Comparison of ENCODE assay signal across 8 cellular contexts in the genomic region with DNA sequence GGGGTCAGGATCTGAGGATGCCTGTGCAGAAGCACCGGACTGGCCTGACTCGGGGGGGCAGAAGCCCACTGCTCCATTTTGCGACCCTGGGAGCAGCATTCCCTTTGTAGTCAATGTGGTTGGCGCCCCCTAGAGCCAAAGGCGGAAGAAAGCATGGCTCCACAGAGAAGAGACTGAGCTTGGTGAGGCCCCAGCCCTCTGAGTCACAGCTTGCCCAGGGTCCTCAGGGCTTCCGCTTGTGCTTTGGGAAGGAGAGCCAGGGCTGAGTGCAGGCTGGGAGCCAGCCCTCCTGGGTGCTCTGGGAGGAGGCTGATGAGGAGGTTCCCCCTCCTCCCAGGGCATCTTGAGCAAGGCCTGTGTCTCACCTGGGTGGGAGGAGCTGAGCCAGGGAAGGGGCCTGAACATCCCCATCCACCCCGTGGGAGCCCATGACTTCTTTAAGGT. TPM values are rescaled to one million over a fixed set of nuclear protein-coding genes. Genes with fewer than 3 reads are reported as not detected.
DNase-seq lines count a peak whose midpoint lies in the region; ATAC-seq and TF ChIP-seq lines count a peak whose summit lies in the region.

No MANE protein-coding gene starts in this region.

- DNase-seq in EH (ENCODE audit: low read depth) (peak; percentile 89), RKO (ENCODE audit: low spot score) (peak; percentile 77), right atrium auricular region (ENCODE audit: low spot score) (no peak), spleen (no peak)
- DNase-seq in activated naive CD4-positive, alpha-beta T cell treated with anti-CD3 and anti-CD28 coated beads, Interleukin-2, amount 50 U/mL, for 72 hours (ENCODE audit: low spot score in 2 of 2): peak; percentile 66 to 69

- no peaks in the 10 kb centered on the region for H3K9me3 Mint-ChIP-seq in activated naive CD4-positive, alpha-beta T cell treated with anti-CD3 and anti-CD28 coated beads, Interleukin-2, amount 50 U/mL, for 72 hours

- 18 to 28% (median 23%) methylated on average over 7 of the region's 7 CpGs for WGBS in spleen, 5 donors

- intact Hi-C loops in spleen (cut with DNase I; ENCODE audit: low total_unique reads): no loop called here

- TF ChIP-seq CTCF in right atrium auricular region (IDR thresholded peaks at IDR 0.05): peak; percentile 66 to 67
- peak; percentile 20 to 73 (median 60) for TF ChIP-seq CTCF in spleen (IDR thresholded peaks at IDR 0.05 in 8 of 11, conservative IDR thresholded peaks at IDR 0.05 in 3 of 11)

- TF ChIP-seq POLR2A in spleen (IDR thresholded peaks at IDR 0.05): no peak

- H3K9me3 ChIP-seq in right atrium auricular region (no peaks in the 10 kb centered on the region), spleen (no peaks in the 10 kb centered on the region)

- H3K27me3 ChIP-seq in right atrium auricular region (no peaks in the 10 kb centered on the region), spleen (replicated peaks in 1 of 7) (peaks cover 0 to 13% (median 0%) of the 10 kb centered on the region in 7 donors)

- no peaks in the 10 kb centered on the region for H3K36me3 Mint-ChIP-seq in activated naive CD4-positive, alpha-beta T cell treated with anti-CD3 and anti-CD28 coated beads, Interleukin-2, amount 50 U/mL, for 72 hours

- H3K27ac ChIP-seq in right atrium auricular region (no peak overlapping the region), spleen (peak overlapping the region in 3 of 8 donors; percentile 4 to 44 (median 27))

- ATAC-seq in HG02884 (IDR thresholded peaks at IDR 0.05; ENCODE audit: unreplicated experiment): peak; percentile 54
- ATAC-seq in activated naive CD4-positive, alpha-beta T cell treated with anti-CD3 and anti-CD28 coated beads, Interleukin-2, amount 50 U/mL, for 72 hours: peak; percentile 75 to 83
- ATAC-seq in HG02610 (IDR thresholded peaks at IDR 0.05; ENCODE audit: unreplicated experiment): no peak
- ATAC-seq in GM21737 (IDR thresholded peaks at IDR 0.05; ENCODE audit: unreplicated experiment): no peak

- H3K4me3 ChIP-seq in right atrium auricular region (no peak overlapping the region), spleen (no peak overlapping the region)

- H3K4me1 ChIP-seq in right atrium auricular region: peaks cover 0 to 4% of the 10 kb centered on the region in 2 donors
- peaks cover 4 to 42% (median 17%) of the 10 kb centered on the region in 6 donors for H3K4me1 ChIP-seq in spleen

- H3K27ac Mint-ChIP-seq in activated naive CD4-positive, alpha-beta T cell treated with anti-CD3 and anti-CD28 coated beads, Interleukin-2, amount 50 U/mL, for 72 hours: peak overlapping the region; percentile 60 to 84

- H3K36me3 ChIP-seq in right atrium auricular region (no peaks in the 10 kb centered on the region), spleen (no peaks in the 10 kb centered on the region)

RNA-seq across cellular contexts. Expression of gene AQP3, which starts 5.5 kb away (rescaled TPM):
- 10 to 100 TPM in 1 of 2 donors, 1 to 10 TPM in 1; 3.8 to 36.8 TPM for total RNA-seq in activated naive CD4-positive, alpha-beta T cell treated with anti-CD3 and anti-CD28 coated beads, Interleukin-2, amount 50 U/mL, for 72 hours
- total RNA-seq in right atrium auricular region (100 to 1,000 TPM in 1 of 2 donors, 10 to 100 TPM in 1; 14.3 to 116 TPM), spleen (100 to 1,000 TPM in 5 of 7 donors, 10 to 100 TPM in 2; 44.2 to 251 (median 126) TPM)
- 10 to 100 TPM in 1 of 3 donors, 1 to 10 TPM in 2; 5.0 to 51.4 (median 5.7) TPM for polyA plus RNA-seq in spleen

RNA-seq across cellular contexts. Expression of gene NOL6, which starts 20.9 kb away (rescaled TPM):
- total RNA-seq in activated naive CD4-positive, alpha-beta T cell treated with anti-CD3 and anti-CD28 coated beads, Interleukin-2, amount 50 U/mL, for 72 hours: 10 to 100 TPM; 34.2 to 40.2 TPM
- total RNA-seq in right atrium auricular region: 10 to 100 TPM; 12.5 to 16.1 TPM
- 10 to 100 TPM; 20.7 to 48.1 (median 28.4) TPM for total RNA-seq in spleen
- 10 to 100 TPM; 20.0 to 28.4 (median 24.6) TPM for polyA plus RNA-seq in spleen

RNA-seq across cellular contexts. Expression of gene AQP7, which starts 50.5 kb away (rescaled TPM):
- under 1 TPM in 1 of 2 donors, not detected in 1; 0.29 TPM for total RNA-seq in activated naive CD4-positive, alpha-beta T cell treated with anti-CD3 and anti-CD28 coated beads, Interleukin-2, amount 50 U/mL, for 72 hours
- 10 to 100 TPM; 58.4 to 74.9 TPM for total RNA-seq in right atrium auricular region
- total RNA-seq in spleen: 1 to 10 TPM in 5 of 7 donors, under 1 TPM in 2; 0.64 to 3.2 (median 2.0) TPM
- 1 to 10 TPM in 1 of 3 donors, under 1 TPM in 2; 0.26 to 2.6 (median 0.35) TPM for polyA plus RNA-seq in spleen

Comparison
In these comparisons a context has a peak if more than half of its experiments do, and no peak if none do; other contexts are left out.
1. DNase-seq: peak in EH (single experiment), RKO (single experiment) and activated naive CD4-positive, alpha-beta T cell treated with anti-CD3 and anti-CD28 coated beads, Interleukin-2, amount 50 U/mL, for 72 hours (2 of 2); none in right atrium auricular region (single experiment) and spleen (single experiment).
2. ATAC-seq: peak in HG02884 (single experiment) and activated naive CD4-positive, alpha-beta T cell treated with anti-CD3 and anti-CD28 coated beads, Interleukin-2, amount 50 U/mL, for 72 hours (2 of 2); none in HG02610 (single experiment) and GM21737 (single experiment).
3. RNA of gene AQP7, which starts 50.5 kb away (total RNA-seq): 58.4 to 74.9 TPM in right atrium auricular region; 0.64 to 3.2 TPM in spleen and 0.29 TPM in activated naive CD4-positive, alpha-beta T cell treated with anti-CD3 and anti-CD28 coated beads, Interleukin-2, amount 50 U/mL, for 72 hours; every median in the first group is over 10 times any median in the second.